1 cellular context compared by ENCODE assay signal in the genomic region with DNA sequence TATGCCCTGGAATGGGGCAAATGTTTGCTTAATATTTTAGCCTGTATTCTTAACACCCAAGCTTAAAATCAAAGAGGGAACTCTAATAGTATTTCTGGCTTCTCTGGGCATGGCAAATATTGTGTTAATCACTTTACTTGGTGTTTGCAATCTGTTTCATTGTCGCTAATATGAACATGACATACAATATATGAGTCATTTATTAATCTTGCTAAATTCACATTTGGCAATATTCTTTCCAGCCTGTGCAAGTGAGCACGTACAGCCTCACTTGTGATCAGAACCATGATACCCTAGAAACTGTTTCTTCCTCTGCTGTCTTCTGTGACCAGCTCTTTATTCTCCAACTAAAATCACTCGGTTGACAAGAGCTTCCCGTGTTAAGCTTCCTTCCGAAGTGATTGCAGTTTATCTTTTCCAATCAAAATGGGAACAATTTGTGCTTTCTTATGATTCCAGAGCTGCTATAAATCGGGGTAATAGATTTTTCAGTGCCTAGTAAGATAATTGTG.
TF ChIP-seq lines count a peak whose summit lies in the region.

No MANE protein-coding gene starts in this region.

TF ChIP-seq in HepG2, 621 proteins besides CTCF, POLR2A, EP300 and RAD21 (continued from another document):
- no peak for TF ChIP-seq SOX13 (IDR thresholded peaks at IDR 0.05)
- TF ChIP-seq SOX13 (CRISPR knock-in tag; conservative IDR thresholded peaks at IDR 0.05 in 1 of 2, IDR thresholded peaks at IDR 0.05 in 1 of 2) = no peak
- no peak for TF ChIP-seq ZIK1 (CRISPR knock-in tag; IDR thresholded peaks at IDR 0.05; ENCODE audit: borderline replicate concordance, low read depth)
- TF ChIP-seq, protein P1, sequence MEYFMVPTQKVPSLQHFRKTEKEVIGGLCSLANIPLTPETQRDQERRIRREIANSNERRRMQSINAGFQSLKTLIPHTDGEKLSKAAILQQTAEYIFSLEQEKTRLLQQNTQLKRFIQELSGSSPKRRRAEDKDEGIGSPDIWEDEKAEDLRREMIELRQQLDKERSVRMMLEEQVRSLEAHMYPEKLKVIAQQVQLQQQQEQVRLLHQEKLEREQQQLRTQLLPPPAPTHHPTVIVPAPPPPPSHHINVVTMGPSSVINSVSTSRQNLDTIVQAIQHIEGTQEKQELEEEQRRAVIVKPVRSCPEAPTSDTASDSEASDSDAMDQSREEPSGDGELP (IDR thresholded peaks at IDR 0.05; ENCODE audit: borderline replicate concordance, low read depth) = no peak
- TF ChIP-seq ZNF256 (CRISPR knock-in tag; conservative IDR thresholded peaks at IDR 0.05) = no peak
- TF ChIP-seq, protein P2, sequence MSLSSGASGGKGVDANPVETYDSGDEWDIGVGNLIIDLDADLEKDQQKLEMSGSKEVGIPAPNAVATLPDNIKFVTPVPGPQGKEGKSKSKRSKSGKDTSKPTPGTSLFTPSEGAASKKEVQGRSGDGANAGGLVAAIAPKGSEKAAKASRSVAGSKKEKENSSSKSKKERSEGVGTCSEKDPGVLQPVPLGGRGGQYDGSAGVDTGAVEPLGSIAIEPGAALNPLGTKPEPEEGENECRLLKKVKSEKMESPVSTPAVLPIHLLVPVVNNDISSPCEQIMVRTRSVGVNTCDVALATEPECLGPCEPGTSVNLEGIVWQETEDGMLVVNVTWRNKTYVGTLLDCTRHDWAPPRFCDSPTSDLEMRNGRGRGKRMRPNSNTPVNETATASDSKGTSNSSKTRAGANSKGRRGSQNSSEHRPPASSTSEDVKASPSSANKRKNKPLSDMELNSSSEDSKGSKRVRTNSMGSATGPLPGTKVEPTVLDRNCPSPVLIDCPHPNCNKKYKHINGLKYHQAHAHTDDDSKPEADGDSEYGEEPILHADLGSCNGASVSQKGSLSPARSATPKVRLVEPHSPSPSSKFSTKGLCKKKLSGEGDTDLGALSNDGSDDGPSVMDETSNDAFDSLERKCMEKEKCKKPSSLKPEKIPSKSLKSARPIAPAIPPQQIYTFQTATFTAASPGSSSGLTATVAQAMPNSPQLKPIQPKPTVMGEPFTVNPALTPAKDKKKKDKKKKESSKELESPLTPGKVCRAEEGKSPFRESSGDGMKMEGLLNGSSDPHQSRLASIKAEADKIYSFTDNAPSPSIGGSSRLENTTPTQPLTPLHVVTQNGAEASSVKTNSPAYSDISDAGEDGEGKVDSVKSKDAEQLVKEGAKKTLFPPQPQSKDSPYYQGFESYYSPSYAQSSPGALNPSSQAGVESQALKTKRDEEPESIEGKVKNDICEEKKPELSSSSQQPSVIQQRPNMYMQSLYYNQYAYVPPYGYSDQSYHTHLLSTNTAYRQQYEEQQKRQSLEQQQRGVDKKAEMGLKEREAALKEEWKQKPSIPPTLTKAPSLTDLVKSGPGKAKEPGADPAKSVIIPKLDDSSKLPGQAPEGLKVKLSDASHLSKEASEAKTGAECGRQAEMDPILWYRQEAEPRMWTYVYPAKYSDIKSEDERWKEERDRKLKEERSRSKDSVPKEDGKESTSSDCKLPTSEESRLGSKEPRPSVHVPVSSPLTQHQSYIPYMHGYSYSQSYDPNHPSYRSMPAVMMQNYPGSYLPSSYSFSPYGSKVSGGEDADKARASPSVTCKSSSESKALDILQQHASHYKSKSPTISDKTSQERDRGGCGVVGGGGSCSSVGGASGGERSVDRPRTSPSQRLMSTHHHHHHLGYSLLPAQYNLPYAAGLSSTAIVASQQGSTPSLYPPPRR (CRISPR knock-in tag; IDR thresholded peaks at IDR 0.05; ENCODE audit: borderline replicate concordance) = no peak
- TF ChIP-seq MIER2 (CRISPR knock-in tag; IDR thresholded peaks at IDR 0.05) = no peak
- TF ChIP-seq, protein P3, sequence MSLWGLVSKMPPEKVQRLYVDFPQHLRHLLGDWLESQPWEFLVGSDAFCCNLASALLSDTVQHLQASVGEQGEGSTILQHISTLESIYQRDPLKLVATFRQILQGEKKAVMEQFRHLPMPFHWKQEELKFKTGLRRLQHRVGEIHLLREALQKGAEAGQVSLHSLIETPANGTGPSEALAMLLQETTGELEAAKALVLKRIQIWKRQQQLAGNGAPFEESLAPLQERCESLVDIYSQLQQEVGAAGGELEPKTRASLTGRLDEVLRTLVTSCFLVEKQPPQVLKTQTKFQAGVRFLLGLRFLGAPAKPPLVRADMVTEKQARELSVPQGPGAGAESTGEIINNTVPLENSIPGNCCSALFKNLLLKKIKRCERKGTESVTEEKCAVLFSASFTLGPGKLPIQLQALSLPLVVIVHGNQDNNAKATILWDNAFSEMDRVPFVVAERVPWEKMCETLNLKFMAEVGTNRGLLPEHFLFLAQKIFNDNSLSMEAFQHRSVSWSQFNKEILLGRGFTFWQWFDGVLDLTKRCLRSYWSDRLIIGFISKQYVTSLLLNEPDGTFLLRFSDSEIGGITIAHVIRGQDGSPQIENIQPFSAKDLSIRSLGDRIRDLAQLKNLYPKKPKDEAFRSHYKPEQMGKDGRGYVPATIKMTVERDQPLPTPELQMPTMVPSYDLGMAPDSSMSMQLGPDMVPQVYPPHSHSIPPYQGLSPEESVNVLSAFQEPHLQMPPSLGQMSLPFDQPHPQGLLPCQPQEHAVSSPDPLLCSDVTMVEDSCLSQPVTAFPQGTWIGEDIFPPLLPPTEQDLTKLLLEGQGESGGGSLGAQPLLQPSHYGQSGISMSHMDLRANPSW (CRISPR knock-in tag; IDR thresholded peaks at IDR 0.05; ENCODE audit: borderline replicate concordance) = no peak
- TF ChIP-seq MED1 (CRISPR knock-in tag; IDR thresholded peaks at IDR 0.05) = no peak
